ENCODE assay signal across 9 cellular contexts in genomic region chr5:110716247-110717245, GRCh38. TPM values are rescaled to one million over a fixed set of nuclear protein-coding genes. Genes with fewer than 3 reads are reported as not detected.
A peak's percentile ranks its signal among the peaks of the same experiment; 100 is the strongest.
DNase-seq lines count a peak whose midpoint lies in the region; ATAC-seq and TF ChIP-seq lines count a peak whose summit lies in the region.
"Had no signal": no experiment of that assay in that cellular context is flagged by ENCODE, and none has a peak within 500 bp of the region (broad histone marks: within the 10 kb centered on the region; RNA-seq: fewer than 3 reads in every experiment).

No MANE protein-coding gene starts in this region.

- intact Hi-C loops in esophagus muscularis mucosa (cut with DNase I) = no loop called here

- no peak overlapping the region for H3K4me3 ChIP-seq in esophagus muscularis mucosa

- in situ Hi-C loops in SK-MEL-5 (cut with HindIII; ENCODE audit: low pct_unique_long_range_greater_than_20kb, low sequenced_read_pairs) = no loop called here

- CTCF ChIA-PET in GM10248 (lab: Yijun Ruan, JAX) = interaction anchor here (0.9 to 2.3 kb wide), 3 partner anchors 9 to 93 kb away, joined by 3 to 18 read pairs (median 4); partner anchors contain the start of gene TMEM232

- H3K9me3 ChIP-seq in esophagus muscularis mucosa = no peaks in the 10 kb centered on the region

- peak; percentile 79 for ATAC-seq in GM19463 (IDR thresholded peaks at IDR 0.05; ENCODE audit: unreplicated experiment)
- peak; percentile 92 for ATAC-seq in HG03066 (IDR thresholded peaks at IDR 0.05; ENCODE audit: low read depth, unreplicated experiment)

- no peaks in the 10 kb centered on the region for H3K36me3 ChIP-seq in esophagus muscularis mucosa

- 68% methylated on average over 5 of the region's 5 CpGs for WGBS in esophagus muscularis mucosa

- TF ChIP-seq CTCF in GM10248 (IDR thresholded peaks at IDR 0.05; ENCODE audit: control extremely low read depth, extremely low read depth, low read depth, missing control alignments) (peak; percentile 29), esophagus muscularis mucosa (IDR thresholded peaks at IDR 0.05) (no peak)

- no peaks in the 10 kb centered on the region for H3K27me3 ChIP-seq in esophagus muscularis mucosa

- TF ChIP-seq POLR2A in esophagus muscularis mucosa (IDR thresholded peaks at IDR 0.05; ENCODE audit: low read depth) = no peak

- DNase-seq in GM10248 (ENCODE audit: extremely low spot score) (no peak), SK-MEL-5 (ENCODE audit: low read depth, low spot score) (peak; percentile 26), NCI-H1105 treated with DMSO at 0.1 percent for 48 hours (lab: John Stamatoyannopoulos, UW) (no peak), COR-L47 (lab: John Stamatoyannopoulos, UW) (no peak), esophagus muscularis mucosa (ENCODE audit: extremely low spot score) (no peak)
- no peak for DNase-seq in activated CD8-positive, alpha-beta memory T cell treated with anti-CD3 and anti-CD28 coated beads, Interleukin-2, amount 50 U/mL, for 4 hours
- DNase-seq: NCI-H2107 had no signal

- H3K27ac ChIP-seq in esophagus muscularis mucosa (replicated peaks in 1 of 4) = no peak overlapping the region

- TF ChIP-seq EP300 in esophagus muscularis mucosa (IDR thresholded peaks at IDR 0.05) = no peak

- no peaks in the 10 kb centered on the region for H3K4me1 ChIP-seq in esophagus muscularis mucosa

- POLR2A ChIA-PET in GM10248 (lab: Yijun Ruan, JAX) = no interaction called here

RNA-seq across cellular contexts. Expression of gene TMEM232, which starts 9.9 kb away (rescaled TPM):
- 0.74 and 2.0 TPM in 2 replicates for total RNA-seq in SK-MEL-5 (2014; rRNA removed; shearing (Covaris generic))
- polyA plus RNA-seq in SK-MEL-5 (2015; cell fraction: cytosol; rRNA removed) = 0.19 and 1.6 TPM in 2 replicates
- polyA plus RNA-seq in SK-MEL-5 (2015; cell fraction: nucleus; rRNA removed) = 0.45 and 3.8 TPM in 2 replicates
- total RNA-seq in esophagus muscularis mucosa = 1 to 10 TPM; 1.2 to 3.8 (median 2.0) TPM

RNA-seq across cellular contexts. Expression of gene SLC25A46, which starts 22.3 kb away (rescaled TPM):
- total RNA-seq in SK-MEL-5 (2014; rRNA removed; shearing (Covaris generic)) = 81.6 and 85.8 TPM in 2 replicates
- 23.2 and 31.6 TPM in 2 replicates for polyA plus RNA-seq in SK-MEL-5 (2015; cell fraction: cytosol; rRNA removed)
- 53.6 and 55.9 TPM in 2 replicates for polyA plus RNA-seq in SK-MEL-5 (2015; cell fraction: nucleus; rRNA removed)
- 10 to 100 TPM; 49.3 to 63.3 (median 56.2) TPM for total RNA-seq in esophagus muscularis mucosa
